1 cellular context compared by ENCODE assay signal in genomic region chr3:12842469-12842868, GRCh38.
TF ChIP-seq lines count a peak whose summit lies in the region.

No MANE protein-coding gene starts in this region.

TF ChIP-seq in HCT116, 20 proteins besides CTCF, POLR2A, EP300 and RAD21 (continued from another document):
- no peak for TF ChIP-seq POLR2AphosphoS5 (IDR thresholded peaks at IDR 0.05; ENCODE audit: low read depth, low read length)
- no peak for TF ChIP-seq TCF7L2 (IDR thresholded peaks at IDR 0.05; ENCODE audit: borderline replicate concordance, extremely low read depth, insufficient read depth, insufficient read length)
